Comparison of ENCODE assay signal across 8 cellular contexts in the genomic region with DNA sequence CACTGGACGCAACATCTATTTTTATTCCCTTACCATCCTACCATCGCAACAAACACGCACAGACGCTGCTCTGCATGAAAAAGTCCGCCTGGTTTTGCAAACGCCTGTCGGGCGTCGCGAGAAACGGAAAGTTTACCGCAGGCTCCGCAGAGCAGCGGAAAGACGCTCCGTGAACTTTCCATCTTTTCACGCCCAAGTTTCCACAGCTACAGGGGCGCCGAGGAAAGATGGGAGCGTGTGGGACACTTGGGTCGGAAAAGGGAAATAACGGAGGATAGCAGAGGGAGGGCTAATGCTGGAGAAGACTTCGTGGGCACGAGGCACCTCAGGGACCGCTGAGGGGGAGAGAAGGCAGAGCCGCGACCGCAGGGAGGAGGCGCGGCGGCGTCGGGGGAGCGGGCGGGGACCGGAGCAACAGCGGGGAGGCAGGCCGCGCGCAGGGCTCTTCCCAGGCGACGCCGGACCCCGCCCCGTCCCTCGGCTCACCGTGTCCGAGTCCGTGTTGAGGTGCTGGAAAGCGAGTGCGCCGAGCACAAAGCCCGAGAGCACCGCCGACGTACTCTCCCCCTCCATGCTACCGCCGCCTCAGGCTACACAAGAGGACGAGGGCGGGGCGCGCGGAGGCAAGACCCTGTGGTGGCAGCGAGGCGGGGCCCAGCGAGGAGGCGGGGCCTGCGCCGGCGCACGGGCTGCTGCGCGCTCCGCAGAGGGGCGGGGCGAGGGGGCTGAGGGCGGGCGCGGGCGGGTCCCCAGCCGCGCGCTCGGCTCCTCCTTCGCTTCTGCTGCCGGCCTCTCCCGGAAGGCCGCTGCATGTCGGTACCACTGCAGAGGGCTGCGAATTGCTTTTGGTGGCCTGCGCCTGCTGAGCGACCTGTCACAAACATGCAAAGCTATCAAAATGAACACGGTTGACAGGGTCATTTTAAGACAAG. TPM values are rescaled to one million over a fixed set of nuclear protein-coding genes. Genes with fewer than 3 reads are reported as not detected.
A peak's percentile ranks its signal among the peaks of the same experiment; 100 is the strongest.
DNase-seq lines count a peak whose midpoint lies in the region; ATAC-seq and TF ChIP-seq lines count a peak whose summit lies in the region.

ABRAXAS1 (minus strand) TSS at position 601 of the 932 bp plus-strand sequence; CDS start at position 573, 28 bp downstream.

- peak within 1 kb of the TSS; percentile 98 for H3K4me3 Mint-ChIP-seq in chondrocyte (ENCODE audit: unreplicated experiment)

- H3K9me3 Mint-ChIP-seq in chondrocyte (ENCODE audit: low read depth): no peaks in the 10 kb centered on the region

- DNase-seq in AML-193 (lab: John Stamatoyannopoulos, UW): peak; percentile 87 to 93
- peak; percentile 87 for DNase-seq in NCI-H460 (ENCODE audit: extremely low read depth, low read depth)
- peak; percentile 91 for DNase-seq in activated CD4-positive, alpha-beta T cell treated with anti-CD3 and anti-CD28 coated beads for 1 hour
- DNase-seq in chondrocyte (ENCODE audit: low spot score): peak; percentile 98
- peak; percentile 92 for DNase-seq in kidney glomerular epithelial cell (lab: John Stamatoyannopoulos, UW)
- DNase-seq in stimulated activated CD4-positive, alpha-beta T cell treated with anti-CD3 and anti-CD28 coated beads, Interleukin-15, amount 100 ng/mL, for 48 hours (ENCODE audit: low read depth in 2 of 2): peak; percentile 84 to 90

- no peaks in the 10 kb centered on the region for H3K36me3 Mint-ChIP-seq in chondrocyte (ENCODE audit: low read depth)

- peak within 1 kb of the TSS; percentile 96 for H3K27ac Mint-ChIP-seq in chondrocyte (ENCODE audit: unreplicated experiment)

- ATAC-seq in HG03432 (IDR thresholded peaks at IDR 0.05; ENCODE audit: unreplicated experiment): peak; percentile 97

- no peaks in the 10 kb centered on the region for H3K27me3 Mint-ChIP-seq in chondrocyte (ENCODE audit: low read depth)

- H3K4me1 Mint-ChIP-seq in chondrocyte (ENCODE audit: low read depth): peaks cover 13% of the 10 kb centered on the region

- peak; percentile 10 for TF ChIP-seq CTCF in chondrocyte (IDR thresholded peaks at IDR 0.05)

- peak; percentile 95 for TF ChIP-seq POLR2A in GM19193 (IDR thresholded peaks at IDR 0.05; ENCODE audit: extremely low read depth, insufficient read depth, insufficient read length)

RNA-seq across cellular contexts. Expression of gene ABRAXAS1, which starts in this region (rescaled TPM):
- 21.2 and 32.5 TPM in 2 replicates for total RNA-seq in NCI-H460 (2014; rRNA removed; shearing (Covaris generic))
- 10.6 and 21.3 TPM in 2 replicates for polyA plus RNA-seq in NCI-H460 (2014; cell fraction: nucleus; rRNA removed)
- 11.0 to 14.6 TPM (median 12.2 TPM) in 3 replicates for total RNA-seq in chondrocyte

Comparison
In these comparisons a context has a peak if more than half of its experiments do, and no peak if none do; other contexts are left out.
1. Peak in every context shown above with its lines: DNase-seq and ATAC-seq.